8 cellular contexts compared by ENCODE assay signal in genomic region chr4:183659919-183660318, GRCh38. TPM values are rescaled to one million over a fixed set of nuclear protein-coding genes. Genes with fewer than 3 reads are reported as not detected.
DNase-seq lines count a peak whose midpoint lies in the region; ATAC-seq and TF ChIP-seq lines count a peak whose summit lies in the region.

No MANE protein-coding gene starts in this region.

- H3K27me3 Mint-ChIP-seq in central memory CD8-positive, alpha-beta T cell, result no peaks in the 10 kb centered on the region

- no peak for ATAC-seq in central memory CD8-positive, alpha-beta T cell (replicated peaks; ENCODE audit: extremely low read depth, poor library complexity, severe bottlenecking)
- ATAC-seq in HG03571 (IDR thresholded peaks at IDR 0.05; ENCODE audit: unreplicated experiment) (no peak), GM18502 (IDR thresholded peaks at IDR 0.05; ENCODE audit: poor library complexity, unreplicated experiment) (no peak)

- H3K36me3 Mint-ChIP-seq in central memory CD8-positive, alpha-beta T cell (ENCODE audit: insufficient read depth), result peaks cover 15% of the 10 kb centered on the region

- peak overlapping the region; percentile 94 for H3K27ac Mint-ChIP-seq in central memory CD8-positive, alpha-beta T cell (ENCODE audit: low read depth)

- H3K27me3 ChIP-seq in BLaER1 (no peaks in the 10 kb centered on the region), KMS-11 (ENCODE audit: insufficient read depth, low read depth) (no peaks in the 10 kb centered on the region)

- H3K4me2 ChIP-seq in BLaER1 (peak overlapping the region; percentile 94), KMS-11 (peak overlapping the region; percentile 90)

- peak overlapping the region; percentile 96 for H3K4me3 Mint-ChIP-seq in central memory CD8-positive, alpha-beta T cell

- H3K4me1 ChIP-seq in BLaER1, result peaks cover 26% of the 10 kb centered on the region
- H3K4me1 ChIP-seq in KMS-11 (ENCODE audit: low read depth, poor library complexity, severe bottlenecking), result peaks cover 17% of the 10 kb centered on the region

- H3K4me1 Mint-ChIP-seq in central memory CD8-positive, alpha-beta T cell, result peaks cover 39% of the 10 kb centered on the region

- peaks cover 13% of the 10 kb centered on the region; the same call in 1 of the 2 replicates for H4K20me1 ChIP-seq in BLaER1
- H4K20me1 ChIP-seq in KMS-11 (ENCODE audit: insufficient read depth), result no peaks in the 10 kb centered on the region

- peak overlapping the region; percentile 85 for H2AFZ ChIP-seq in KMS-11 (ENCODE audit: low read depth)

- peaks cover 21% of the 10 kb centered on the region for H3K36me3 ChIP-seq in BLaER1
- H3K36me3 ChIP-seq in KMS-11 (ENCODE audit: insufficient read depth), result no peaks in the 10 kb centered on the region

- H3K9ac ChIP-seq in BLaER1 (peak overlapping the region; percentile 92), KMS-11 (peak overlapping the region; percentile 88)

- peak overlapping the region; percentile 83 for H3K4me3 ChIP-seq in BLaER1
- H3K4me3 ChIP-seq in KMS-11 (IDR thresholded peaks at IDR 0.05; ENCODE audit: insufficient read depth, low read depth, low read length), result peak overlapping the region; percentile 62

- no peaks in the 10 kb centered on the region for H3K9me3 ChIP-seq in BLaER1

- no peak for TF ChIP-seq CTCF in KMS-11 (conservative IDR thresholded peaks at IDR 0.05; ENCODE audit: low read depth, low read length)

- no peaks in the 10 kb centered on the region for H3K9me3 Mint-ChIP-seq in central memory CD8-positive, alpha-beta T cell

- H3K79me2 ChIP-seq in KMS-11 (ENCODE audit: insufficient read depth, low read depth), result peaks cover 43% of the 10 kb centered on the region; the same call in 1 of the 2 replicates

- H3K27ac ChIP-seq in BLaER1 (peak overlapping the region; percentile 90), KMS-11 (peak overlapping the region; percentile 47; the same call in 1 of the 2 replicates)

- no peak for DNase-seq in central memory CD8-positive, alpha-beta T cell (ENCODE audit: low spot score in 2 of 2)
- DNase-seq in myocyte (ENCODE audit: low read depth) (peak; percentile 7), NCI-H1930 (lab: John Stamatoyannopoulos, UW) (no peak)
- DNase-seq in effector CD4-positive, alpha-beta T cell, result no peak

RNA-seq across cellular contexts. Expression of gene TRAPPC11, which starts 0.8 kb away (rescaled TPM):
- total RNA-seq in myocyte, result 33.7 and 38.3 TPM in 2 replicates
- 11.2 TPM for polyA plus RNA-seq in myocyte (2012)

RNA-seq across cellular contexts. Expression of gene RWDD4, which starts 0.9 kb away (rescaled TPM):
- total RNA-seq in myocyte, result 50.6 and 65.1 TPM in 2 replicates
- 14.7 TPM for polyA plus RNA-seq in myocyte (2012)
